Comparison of ENCODE assay signal across 1 cellular context in the genomic region with DNA sequence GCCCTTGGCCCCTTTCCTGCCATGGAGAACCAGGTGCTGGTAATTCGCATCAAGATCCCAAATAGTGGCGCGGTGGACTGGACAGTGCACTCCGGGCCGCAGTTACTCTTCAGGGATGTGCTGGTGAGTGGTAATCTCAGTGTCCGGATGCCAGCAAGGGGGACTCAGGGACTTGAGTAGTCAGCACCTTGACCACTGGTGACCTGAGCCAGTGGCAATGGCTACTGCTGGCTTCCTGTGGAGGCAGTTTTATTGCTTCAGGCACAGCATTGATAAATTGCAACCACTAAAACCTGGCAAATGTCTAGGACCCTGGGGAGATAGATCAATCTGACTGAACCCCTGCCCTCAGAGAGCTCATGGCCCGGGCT.
TF ChIP-seq lines count a peak whose summit lies in the region.

No MANE protein-coding gene starts in this region.

TF ChIP-seq in K562, 482 proteins besides CTCF, POLR2A, EP300 and RAD21 (continued from another document and continues in another):
- TF ChIP-seq, protein P1, sequence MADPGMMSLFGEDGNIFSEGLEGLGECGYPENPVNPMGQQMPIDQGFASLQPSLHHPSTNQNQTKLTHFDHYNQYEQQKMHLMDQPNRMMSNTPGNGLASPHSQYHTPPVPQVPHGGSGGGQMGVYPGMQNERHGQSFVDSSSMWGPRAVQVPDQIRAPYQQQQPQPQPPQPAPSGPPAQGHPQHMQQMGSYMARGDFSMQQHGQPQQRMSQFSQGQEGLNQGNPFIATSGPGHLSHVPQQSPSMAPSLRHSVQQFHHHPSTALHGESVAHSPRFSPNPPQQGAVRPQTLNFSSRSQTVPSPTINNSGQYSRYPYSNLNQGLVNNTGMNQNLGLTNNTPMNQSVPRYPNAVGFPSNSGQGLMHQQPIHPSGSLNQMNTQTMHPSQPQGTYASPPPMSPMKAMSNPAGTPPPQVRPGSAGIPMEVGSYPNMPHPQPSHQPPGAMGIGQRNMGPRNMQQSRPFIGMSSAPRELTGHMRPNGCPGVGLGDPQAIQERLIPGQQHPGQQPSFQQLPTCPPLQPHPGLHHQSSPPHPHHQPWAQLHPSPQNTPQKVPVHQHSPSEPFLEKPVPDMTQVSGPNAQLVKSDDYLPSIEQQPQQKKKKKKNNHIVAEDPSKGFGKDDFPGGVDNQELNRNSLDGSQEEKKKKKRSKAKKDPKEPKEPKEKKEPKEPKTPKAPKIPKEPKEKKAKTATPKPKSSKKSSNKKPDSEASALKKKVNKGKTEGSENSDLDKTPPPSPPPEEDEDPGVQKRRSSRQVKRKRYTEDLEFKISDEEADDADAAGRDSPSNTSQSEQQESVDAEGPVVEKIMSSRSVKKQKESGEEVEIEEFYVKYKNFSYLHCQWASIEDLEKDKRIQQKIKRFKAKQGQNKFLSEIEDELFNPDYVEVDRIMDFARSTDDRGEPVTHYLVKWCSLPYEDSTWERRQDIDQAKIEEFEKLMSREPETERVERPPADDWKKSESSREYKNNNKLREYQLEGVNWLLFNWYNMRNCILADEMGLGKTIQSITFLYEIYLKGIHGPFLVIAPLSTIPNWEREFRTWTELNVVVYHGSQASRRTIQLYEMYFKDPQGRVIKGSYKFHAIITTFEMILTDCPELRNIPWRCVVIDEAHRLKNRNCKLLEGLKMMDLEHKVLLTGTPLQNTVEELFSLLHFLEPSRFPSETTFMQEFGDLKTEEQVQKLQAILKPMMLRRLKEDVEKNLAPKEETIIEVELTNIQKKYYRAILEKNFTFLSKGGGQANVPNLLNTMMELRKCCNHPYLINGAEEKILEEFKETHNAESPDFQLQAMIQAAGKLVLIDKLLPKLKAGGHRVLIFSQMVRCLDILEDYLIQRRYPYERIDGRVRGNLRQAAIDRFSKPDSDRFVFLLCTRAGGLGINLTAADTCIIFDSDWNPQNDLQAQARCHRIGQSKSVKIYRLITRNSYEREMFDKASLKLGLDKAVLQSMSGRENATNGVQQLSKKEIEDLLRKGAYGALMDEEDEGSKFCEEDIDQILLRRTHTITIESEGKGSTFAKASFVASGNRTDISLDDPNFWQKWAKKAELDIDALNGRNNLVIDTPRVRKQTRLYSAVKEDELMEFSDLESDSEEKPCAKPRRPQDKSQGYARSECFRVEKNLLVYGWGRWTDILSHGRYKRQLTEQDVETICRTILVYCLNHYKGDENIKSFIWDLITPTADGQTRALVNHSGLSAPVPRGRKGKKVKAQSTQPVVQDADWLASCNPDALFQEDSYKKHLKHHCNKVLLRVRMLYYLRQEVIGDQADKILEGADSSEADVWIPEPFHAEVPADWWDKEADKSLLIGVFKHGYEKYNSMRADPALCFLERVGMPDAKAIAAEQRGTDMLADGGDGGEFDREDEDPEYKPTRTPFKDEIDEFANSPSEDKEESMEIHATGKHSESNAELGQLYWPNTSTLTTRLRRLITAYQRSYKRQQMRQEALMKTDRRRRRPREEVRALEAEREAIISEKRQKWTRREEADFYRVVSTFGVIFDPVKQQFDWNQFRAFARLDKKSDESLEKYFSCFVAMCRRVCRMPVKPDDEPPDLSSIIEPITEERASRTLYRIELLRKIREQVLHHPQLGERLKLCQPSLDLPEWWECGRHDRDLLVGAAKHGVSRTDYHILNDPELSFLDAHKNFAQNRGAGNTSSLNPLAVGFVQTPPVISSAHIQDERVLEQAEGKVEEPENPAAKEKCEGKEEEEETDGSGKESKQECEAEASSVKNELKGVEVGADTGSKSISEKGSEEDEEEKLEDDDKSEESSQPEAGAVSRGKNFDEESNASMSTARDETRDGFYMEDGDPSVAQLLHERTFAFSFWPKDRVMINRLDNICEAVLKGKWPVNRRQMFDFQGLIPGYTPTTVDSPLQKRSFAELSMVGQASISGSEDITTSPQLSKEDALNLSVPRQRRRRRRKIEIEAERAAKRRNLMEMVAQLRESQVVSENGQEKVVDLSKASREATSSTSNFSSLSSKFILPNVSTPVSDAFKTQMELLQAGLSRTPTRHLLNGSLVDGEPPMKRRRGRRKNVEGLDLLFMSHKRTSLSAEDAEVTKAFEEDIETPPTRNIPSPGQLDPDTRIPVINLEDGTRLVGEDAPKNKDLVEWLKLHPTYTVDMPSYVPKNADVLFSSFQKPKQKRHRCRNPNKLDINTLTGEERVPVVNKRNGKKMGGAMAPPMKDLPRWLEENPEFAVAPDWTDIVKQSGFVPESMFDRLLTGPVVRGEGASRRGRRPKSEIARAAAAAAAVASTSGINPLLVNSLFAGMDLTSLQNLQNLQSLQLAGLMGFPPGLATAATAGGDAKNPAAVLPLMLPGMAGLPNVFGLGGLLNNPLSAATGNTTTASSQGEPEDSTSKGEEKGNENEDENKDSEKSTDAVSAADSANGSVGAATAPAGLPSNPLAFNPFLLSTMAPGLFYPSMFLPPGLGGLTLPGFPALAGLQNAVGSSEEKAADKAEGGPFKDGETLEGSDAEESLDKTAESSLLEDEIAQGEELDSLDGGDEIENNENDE (IDR thresholded peaks at IDR 0.05; ENCODE audit: low read depth, low read length), result no peak
- no peak for TF ChIP-seq ZBTB8A (IDR thresholded peaks at IDR 0.05; ENCODE audit: partially characterized antibody)
- no peak for TF ChIP-seq ZBTB1 (CRISPR knock-in tag; IDR thresholded peaks at IDR 0.05; ENCODE audit: borderline replicate concordance, low read depth)
- no peak for TF ChIP-seq NELFE (IDR thresholded peaks at IDR 0.05; ENCODE audit: insufficient read depth, insufficient read length)
- no peak for TF ChIP-seq THRAP3 (IDR thresholded peaks at IDR 0.05; ENCODE audit: borderline replicate concordance)
- TF ChIP-seq, protein P2, sequence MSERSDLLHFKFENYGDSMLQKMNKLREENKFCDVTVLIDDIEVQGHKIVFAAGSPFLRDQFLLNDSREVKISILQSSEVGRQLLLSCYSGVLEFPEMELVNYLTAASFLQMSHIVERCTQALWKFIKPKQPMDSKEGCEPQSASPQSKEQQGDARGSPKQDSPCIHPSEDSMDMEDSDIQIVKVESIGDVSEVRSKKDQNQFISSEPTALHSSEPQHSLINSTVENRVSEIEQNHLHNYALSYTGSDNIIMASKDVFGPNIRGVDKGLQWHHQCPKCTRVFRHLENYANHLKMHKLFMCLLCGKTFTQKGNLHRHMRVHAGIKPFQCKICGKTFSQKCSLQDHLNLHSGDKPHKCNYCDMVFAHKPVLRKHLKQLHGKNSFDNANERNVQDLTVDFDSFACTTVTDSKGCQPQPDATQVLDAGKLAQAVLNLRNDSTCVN (CRISPR knock-in tag; IDR thresholded peaks at IDR 0.05), result no peak
- no peak for TF ChIP-seq DDX20 (tag; IDR thresholded peaks at IDR 0.05; ENCODE audit: low read depth)
- TF ChIP-seq BCOR (IDR thresholded peaks at IDR 0.05), result 0 out of 2 replicates have a peak, but pooled peaks have one; percentile 2
- no peak for TF ChIP-seq ZNF696 (CRISPR knock-in tag; conservative IDR thresholded peaks at IDR 0.05)
- no peak for TF ChIP-seq MAZ (CRISPR knock-in tag; conservative IDR thresholded peaks at IDR 0.05 in 1 of 2, IDR thresholded peaks at IDR 0.05 in 1 of 2)
- TF ChIP-seq EGR1 (conservative IDR thresholded peaks at IDR 0.05), result no peak
- no peak for TF ChIP-seq SMAD4 (CRISPR knock-in tag; conservative IDR thresholded peaks at IDR 0.05)
- TF ChIP-seq, protein P3, sequence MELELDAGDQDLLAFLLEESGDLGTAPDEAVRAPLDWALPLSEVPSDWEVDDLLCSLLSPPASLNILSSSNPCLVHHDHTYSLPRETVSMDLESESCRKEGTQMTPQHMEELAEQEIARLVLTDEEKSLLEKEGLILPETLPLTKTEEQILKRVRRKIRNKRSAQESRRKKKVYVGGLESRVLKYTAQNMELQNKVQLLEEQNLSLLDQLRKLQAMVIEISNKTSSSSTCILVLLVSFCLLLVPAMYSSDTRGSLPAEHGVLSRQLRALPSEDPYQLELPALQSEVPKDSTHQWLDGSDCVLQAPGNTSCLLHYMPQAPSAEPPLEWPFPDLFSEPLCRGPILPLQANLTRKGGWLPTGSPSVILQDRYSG (tag; conservative IDR thresholded peaks at IDR 0.05; ENCODE audit: low read depth), result no peak
- TF ChIP-seq TFAM (CRISPR knock-in tag; conservative IDR thresholded peaks at IDR 0.05), result no peak
- no peak for TF ChIP-seq HNRNPLL (IDR thresholded peaks at IDR 0.05; ENCODE audit: low read depth, low read length, poor library complexity, severe bottlenecking)
- no peak for TF ChIP-seq NUFIP1 (IDR thresholded peaks at IDR 0.05; ENCODE audit: partially characterized antibody)
- no peak for TF ChIP-seq SMARCB1 (IDR thresholded peaks at IDR 0.05; ENCODE audit: insufficient read length, low read depth)
- no peak for TF ChIP-seq HDAC2 (IDR thresholded peaks at IDR 0.05)
- TF ChIP-seq, protein P4, sequence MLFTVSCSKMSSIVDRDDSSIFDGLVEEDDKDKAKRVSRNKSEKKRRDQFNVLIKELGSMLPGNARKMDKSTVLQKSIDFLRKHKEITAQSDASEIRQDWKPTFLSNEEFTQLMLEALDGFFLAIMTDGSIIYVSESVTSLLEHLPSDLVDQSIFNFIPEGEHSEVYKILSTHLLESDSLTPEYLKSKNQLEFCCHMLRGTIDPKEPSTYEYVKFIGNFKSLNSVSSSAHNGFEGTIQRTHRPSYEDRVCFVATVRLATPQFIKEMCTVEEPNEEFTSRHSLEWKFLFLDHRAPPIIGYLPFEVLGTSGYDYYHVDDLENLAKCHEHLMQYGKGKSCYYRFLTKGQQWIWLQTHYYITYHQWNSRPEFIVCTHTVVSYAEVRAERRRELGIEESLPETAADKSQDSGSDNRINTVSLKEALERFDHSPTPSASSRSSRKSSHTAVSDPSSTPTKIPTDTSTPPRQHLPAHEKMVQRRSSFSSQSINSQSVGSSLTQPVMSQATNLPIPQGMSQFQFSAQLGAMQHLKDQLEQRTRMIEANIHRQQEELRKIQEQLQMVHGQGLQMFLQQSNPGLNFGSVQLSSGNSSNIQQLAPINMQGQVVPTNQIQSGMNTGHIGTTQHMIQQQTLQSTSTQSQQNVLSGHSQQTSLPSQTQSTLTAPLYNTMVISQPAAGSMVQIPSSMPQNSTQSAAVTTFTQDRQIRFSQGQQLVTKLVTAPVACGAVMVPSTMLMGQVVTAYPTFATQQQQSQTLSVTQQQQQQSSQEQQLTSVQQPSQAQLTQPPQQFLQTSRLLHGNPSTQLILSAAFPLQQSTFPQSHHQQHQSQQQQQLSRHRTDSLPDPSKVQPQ (CRISPR knock-in tag; IDR thresholded peaks at IDR 0.05; ENCODE audit: borderline replicate concordance), result no peak
- no peak for TF ChIP-seq ZNF780A (CRISPR knock-in tag; IDR thresholded peaks at IDR 0.05)
- TF ChIP-seq ZFP30 (CRISPR knock-in tag; IDR thresholded peaks at IDR 0.05; ENCODE audit: borderline replicate concordance), result no peak
- TF ChIP-seq HNRNPH1 (optimal IDR thresholded peaks at IDR 0.05; ENCODE audit: low read depth, low read length), result no peak
- TF ChIP-seq RFX1 (IDR thresholded peaks at IDR 0.05), result no peak
- TF ChIP-seq SAFB2 (IDR thresholded peaks at IDR 0.05; ENCODE audit: borderline replicate concordance, low read depth, low read length, severe bottlenecking), result no peak
- TF ChIP-seq, protein P5, sequence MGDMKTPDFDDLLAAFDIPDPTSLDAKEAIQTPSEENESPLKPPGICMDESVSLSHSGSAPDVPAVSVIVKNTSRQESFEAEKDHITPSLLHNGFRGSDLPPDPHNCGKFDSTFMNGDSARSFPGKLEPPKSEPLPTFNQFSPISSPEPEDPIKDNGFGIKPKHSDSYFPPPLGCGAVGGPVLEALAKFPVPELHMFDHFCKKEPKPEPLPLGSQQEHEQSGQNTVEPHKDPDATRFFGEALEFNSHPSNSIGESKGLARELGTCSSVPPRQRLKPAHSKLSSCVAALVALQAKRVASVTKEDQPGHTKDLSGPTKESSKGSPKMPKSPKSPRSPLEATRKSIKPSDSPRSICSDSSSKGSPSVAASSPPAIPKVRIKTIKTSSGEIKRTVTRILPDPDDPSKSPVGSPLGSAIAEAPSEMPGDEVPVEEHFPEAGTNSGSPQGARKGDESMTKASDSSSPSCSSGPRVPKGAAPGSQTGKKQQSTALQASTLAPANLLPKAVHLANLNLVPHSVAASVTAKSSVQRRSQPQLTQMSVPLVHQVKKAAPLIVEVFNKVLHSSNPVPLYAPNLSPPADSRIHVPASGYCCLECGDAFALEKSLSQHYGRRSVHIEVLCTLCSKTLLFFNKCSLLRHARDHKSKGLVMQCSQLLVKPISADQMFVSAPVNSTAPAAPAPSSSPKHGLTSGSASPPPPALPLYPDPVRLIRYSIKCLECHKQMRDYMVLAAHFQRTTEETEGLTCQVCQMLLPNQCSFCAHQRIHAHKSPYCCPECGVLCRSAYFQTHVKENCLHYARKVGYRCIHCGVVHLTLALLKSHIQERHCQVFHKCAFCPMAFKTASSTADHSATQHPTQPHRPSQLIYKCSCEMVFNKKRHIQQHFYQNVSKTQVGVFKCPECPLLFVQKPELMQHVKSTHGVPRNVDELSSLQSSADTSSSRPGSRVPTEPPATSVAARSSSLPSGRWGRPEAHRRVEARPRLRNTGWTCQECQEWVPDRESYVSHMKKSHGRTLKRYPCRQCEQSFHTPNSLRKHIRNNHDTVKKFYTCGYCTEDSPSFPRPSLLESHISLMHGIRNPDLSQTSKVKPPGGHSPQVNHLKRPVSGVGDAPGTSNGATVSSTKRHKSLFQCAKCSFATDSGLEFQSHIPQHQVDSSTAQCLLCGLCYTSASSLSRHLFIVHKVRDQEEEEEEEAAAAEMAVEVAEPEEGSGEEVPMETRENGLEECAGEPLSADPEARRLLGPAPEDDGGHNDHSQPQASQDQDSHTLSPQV (IDR thresholded peaks at IDR 0.05), result no peak
- TF ChIP-seq KAT8 (IDR thresholded peaks at IDR 0.05; ENCODE audit: low read depth), result no peak
- TF ChIP-seq SIX5 (IDR thresholded peaks at IDR 0.05; ENCODE audit: borderline replicate concordance in 1 of 2, insufficient read depth in 1 of 2, low read depth in 1 of 2, low read length in 2 of 2), result no peak
- TF ChIP-seq ARID1B (IDR thresholded peaks at IDR 0.05), result no peak
- no peak for TF ChIP-seq ZNF239 (CRISPR knock-in tag; IDR thresholded peaks at IDR 0.05)
- TF ChIP-seq KLF13 (tag; IDR thresholded peaks at IDR 0.05; ENCODE audit: borderline replicate concordance, low read depth), result no peak
- TF ChIP-seq, protein P6, sequence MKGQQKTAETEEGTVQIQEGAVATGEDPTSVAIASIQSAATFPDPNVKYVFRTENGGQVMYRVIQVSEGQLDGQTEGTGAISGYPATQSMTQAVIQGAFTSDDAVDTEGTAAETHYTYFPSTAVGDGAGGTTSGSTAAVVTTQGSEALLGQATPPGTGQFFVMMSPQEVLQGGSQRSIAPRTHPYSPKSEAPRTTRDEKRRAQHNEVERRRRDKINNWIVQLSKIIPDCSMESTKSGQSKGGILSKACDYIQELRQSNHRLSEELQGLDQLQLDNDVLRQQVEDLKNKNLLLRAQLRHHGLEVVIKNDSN (CRISPR knock-in tag; IDR thresholded peaks at IDR 0.05), result 0 out of 2 replicates have a peak, but pooled peaks have one; percentile 7
- no peak for TF ChIP-seq ZFPM2 (CRISPR knock-in tag; IDR thresholded peaks at IDR 0.05)
- TF ChIP-seq SRSF7 (optimal IDR thresholded peaks at IDR 0.05; ENCODE audit: low read depth, low read length), result no peak
- TF ChIP-seq BRD9 (IDR thresholded peaks at IDR 0.05; ENCODE audit: low read depth, partially characterized antibody), result no peak
- peak; percentile 25 for TF ChIP-seq MEIS2 (IDR thresholded peaks at IDR 0.05; ENCODE audit: partially characterized antibody)
- TF ChIP-seq, protein P7, sequence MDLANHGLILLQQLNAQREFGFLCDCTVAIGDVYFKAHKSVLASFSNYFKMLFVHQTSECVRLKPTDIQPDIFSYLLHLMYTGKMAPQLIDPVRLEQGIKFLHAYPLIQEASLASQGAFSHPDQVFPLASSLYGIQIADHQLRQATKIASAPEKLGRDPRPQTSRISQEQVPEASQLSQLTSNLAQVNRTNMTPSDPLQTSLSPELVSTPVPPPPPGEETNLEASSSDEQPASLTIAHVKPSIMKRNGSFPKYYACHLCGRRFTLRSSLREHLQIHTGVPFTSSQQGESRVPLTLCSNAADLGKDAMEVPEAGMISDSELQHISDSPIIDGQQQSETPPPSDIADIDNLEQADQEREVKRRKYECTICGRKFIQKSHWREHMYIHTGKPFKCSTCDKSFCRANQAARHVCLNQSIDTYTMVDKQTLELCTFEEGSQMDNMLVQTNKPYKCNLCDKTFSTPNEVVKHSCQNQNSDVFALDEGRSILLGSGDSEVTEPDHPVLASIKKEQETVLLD (IDR thresholded peaks at IDR 0.05), result no peak
